In genomic region chr6:46338098-46338497, GRCh38 we compare ENCODE assay signal across 18 cellular contexts.
DNase-seq lines count a peak whose midpoint lies in the region; ATAC-seq and TF ChIP-seq lines count a peak whose summit lies in the region.
"Had no signal": no experiment of that assay in that cellular context is flagged by ENCODE, and none has a peak within 500 bp of the region (broad histone marks: within the 10 kb centered on the region; RNA-seq: fewer than 3 reads in every experiment).

No MANE protein-coding gene starts in this region.

- BruUV-seq in PC-9 (replicated peaks; lab: Mats Ljungman, UMichigan), result no TSS peak

- no peaks in the 10 kb centered on the region for H4K20me1 ChIP-seq in PC-9 (ENCODE audit: insufficient read depth)

- H3K9me3 ChIP-seq in PC-9 (ENCODE audit: insufficient read depth, low read depth), result no peaks in the 10 kb centered on the region

- H3K4me2 ChIP-seq in PC-9, result no peak overlapping the region

- no peaks in the 10 kb centered on the region for H3F3A ChIP-seq in PC-9 (ENCODE audit: insufficient read depth, low read depth)

- H3K4me1 ChIP-seq in PC-9 (replicated peaks; ENCODE audit: insufficient read depth), result no peaks in the 10 kb centered on the region

- no peak overlapping the region for H3K27ac Mint-ChIP-seq in stimulated activated naive CD8-positive, alpha-beta T cell treated with anti-CD3 and anti-CD28 coated beads, Interleukin-15, amount 100 ng/mL, for 72 hours
- H3K27ac Mint-ChIP-seq: activated CD4-positive, alpha-beta T cell treated with anti-CD3 and anti-CD28 coated beads, Interleukin-2, amount 10 ng/mL, durations not matched to agents 7 days and 5 days; brain had no signal

- H3K27me3 ChIP-seq in PC-9 (ENCODE audit: insufficient read depth, low read depth), result no peaks in the 10 kb centered on the region

- intact Hi-C loops in posterior cingulate gyrus (cut with DNase I) (no loop called here), PC-9 (cut with micrococcal nuclease; ENCODE audit: unreplicated experiment) (no loop called here)

- H3K9me2 ChIP-seq in PC-9 (ENCODE audit: insufficient read depth), result no peaks in the 10 kb centered on the region; the same call in 1 of the 2 replicates

- ATAC-seq in stimulated activated naive CD8-positive, alpha-beta T cell treated with anti-CD3 and anti-CD28 coated beads, Interleukin-15, Interleukin-2, amounts not matched to agents 100 U/mL and 50 U/mL, for 24 hours, result peak; percentile 23
- ATAC-seq in stimulated activated naive CD8-positive, alpha-beta T cell treated with anti-CD3 and anti-CD28 coated beads, Interleukin-15, amount 100 ng/mL, for 72 hours, result no peak
- ATAC-seq in GM21576 (IDR thresholded peaks at IDR 0.05; ENCODE audit: unreplicated experiment) (peak; percentile 82), HG03139 (IDR thresholded peaks at IDR 0.05; ENCODE audit: unreplicated experiment) (peak; percentile 75), HG02610 (IDR thresholded peaks at IDR 0.05; ENCODE audit: unreplicated experiment) (no peak)

- no peak overlapping the region for H3K27ac ChIP-seq in PC-9

- H3K4me3 Mint-ChIP-seq in stimulated activated naive CD8-positive, alpha-beta T cell treated with anti-CD3 and anti-CD28 coated beads, Interleukin-15, amount 100 ng/mL, for 72 hours, result no peak overlapping the region
- H3K4me3 Mint-ChIP-seq: activated CD4-positive, alpha-beta T cell treated with anti-CD3 and anti-CD28 coated beads, Interleukin-2, amount 10 ng/mL, durations not matched to agents 7 days and 5 days; brain had no signal

- H2AFZ ChIP-seq in PC-9, result no peak overlapping the region

- no peaks in the 10 kb centered on the region for H3K79me2 ChIP-seq in PC-9 (ENCODE audit: low read depth)

- H3K4me1 Mint-ChIP-seq in stimulated activated naive CD8-positive, alpha-beta T cell treated with anti-CD3 and anti-CD28 coated beads, Interleukin-15, amount 100 ng/mL, for 72 hours, result no peaks in the 10 kb centered on the region
- H3K4me1 Mint-ChIP-seq: activated CD4-positive, alpha-beta T cell treated with anti-CD3 and anti-CD28 coated beads, Interleukin-2, amount 10 ng/mL, durations not matched to agents 7 days and 5 days had no signal

- H3K36me3 ChIP-seq in PC-9 (ENCODE audit: low read depth), result no peaks in the 10 kb centered on the region

- no peak overlapping the region for H3K4me3 ChIP-seq in PC-9

- CTCF ChIA-PET in GM10248 (lab: Yijun Ruan, JAX) (interaction anchor here (1.4 kb wide), 1 partner anchor 12 kb away, joined by 4 read pairs; no protein-coding TSS in a partner anchor), PC-9 (lab: Charles Lee) (no interaction called here)

- POLR2A ChIA-PET in GM10248 (lab: Yijun Ruan, JAX) (no interaction called here), PC-9 (lab: Charles Lee; ENCODE audit: unreplicated experiment) (no interaction called here)

- H3K27me3 Mint-ChIP-seq in stimulated activated naive CD8-positive, alpha-beta T cell treated with anti-CD3 and anti-CD28 coated beads, Interleukin-15, amount 100 ng/mL, for 72 hours, result peaks cover 28% of the 10 kb centered on the region

- TF ChIP-seq CTCF in GM10248 (IDR thresholded peaks at IDR 0.05; ENCODE audit: control extremely low read depth, extremely low read depth, low read depth, missing control alignments), result no peak
- no peak for TF ChIP-seq CTCF in PC-9 (conservative IDR thresholded peaks at IDR 0.05)

- no peak for DNase-seq in stimulated activated naive CD8-positive, alpha-beta T cell treated with anti-CD3 and anti-CD28 coated beads, Interleukin-15, Interleukin-2, amounts not matched to agents 100 U/mL and 50 U/mL, for 24 hours
- DNase-seq in stimulated activated naive CD8-positive, alpha-beta T cell treated with anti-CD3 and anti-CD28 coated beads, Interleukin-15, amount 100 ng/mL, for 72 hours, result no peak
- DNase-seq in GM10248 (ENCODE audit: extremely low spot score) (no peak), posterior cingulate gyrus (no peak), PC-9 (no peak)
- DNase-seq: activated CD4-positive, alpha-beta T cell treated with anti-CD3 and anti-CD28 coated beads, Interleukin-2, amount 10 ng/mL, durations not matched to agents 7 days and 5 days; activated effector memory CD4-positive, alpha-beta T cell treated with Interleukin-2 at 50 U/mL for 16 hours; effector CD4-positive, alpha-beta T cell; foreskin fibroblast; H7; midbrain; NCI-H1105 treated with DMSO at 0.1 percent for 48 hours; NCI-H510A; RPMI8226 had no signal

- H3K9me3 Mint-ChIP-seq in stimulated activated naive CD8-positive, alpha-beta T cell treated with anti-CD3 and anti-CD28 coated beads, Interleukin-15, amount 100 ng/mL, for 72 hours, result no peaks in the 10 kb centered on the region
- H3K9me3 Mint-ChIP-seq: activated CD4-positive, alpha-beta T cell treated with anti-CD3 and anti-CD28 coated beads, Interleukin-2, amount 10 ng/mL, durations not matched to agents 7 days and 5 days had no signal

Comparison
In these comparisons a context has a peak if more than half of its experiments do, and no peak if none do; other contexts are left out.
1. ATAC-seq: peak in stimulated activated naive CD8-positive, alpha-beta T cell treated with anti-CD3 and anti-CD28 coated beads, Interleukin-15, Interleukin-2, amounts not matched to agents 100 U/mL and 50 U/mL, for 24 hours (single experiment), GM21576 (single experiment) and HG03139 (single experiment); none in stimulated activated naive CD8-positive, alpha-beta T cell treated with anti-CD3 and anti-CD28 coated beads, Interleukin-15, amount 100 ng/mL, for 72 hours (single experiment) and HG02610 (single experiment).